Comparison of ENCODE assay signal across 17 cellular contexts in the genomic region with DNA sequence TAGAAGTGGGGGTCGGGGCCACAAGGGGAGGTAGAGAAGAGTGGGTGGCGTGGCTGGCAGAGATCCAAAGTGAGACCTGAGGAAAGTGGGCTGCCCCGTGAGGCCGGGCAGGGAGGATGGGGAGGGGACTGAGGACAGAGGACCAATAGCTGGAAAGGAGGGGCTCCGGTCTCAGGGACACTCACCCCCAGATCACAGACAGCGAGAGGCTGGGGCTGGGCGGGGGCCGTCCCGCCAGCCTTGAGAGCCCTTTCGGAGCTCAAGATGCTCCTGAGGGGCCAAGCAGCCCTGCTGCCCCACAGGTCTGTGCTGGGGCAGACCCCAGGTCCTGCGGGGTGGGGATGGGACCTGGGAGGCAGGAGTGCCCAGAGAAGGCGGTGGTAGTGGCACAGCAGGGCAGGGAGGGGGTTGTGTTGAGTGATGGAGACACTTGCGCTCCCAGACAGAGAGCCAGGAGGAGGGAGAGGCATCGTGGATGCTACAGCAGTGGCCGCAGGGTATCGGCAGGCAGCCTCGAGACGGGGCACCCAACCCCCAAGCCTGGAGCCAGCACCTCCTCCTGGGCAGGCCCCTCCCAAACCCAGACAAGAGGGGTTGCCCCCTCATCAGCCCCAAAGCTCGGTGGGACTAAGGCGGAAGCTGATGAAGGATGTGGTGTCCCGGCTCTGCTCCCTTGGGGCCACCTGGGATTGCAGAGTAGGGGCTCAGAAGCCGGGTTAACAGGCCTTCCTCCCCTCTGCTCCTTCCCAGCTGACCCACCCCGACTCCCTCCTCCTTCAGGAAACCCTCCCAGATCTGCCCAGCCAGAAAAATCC. TPM values are rescaled to one million over a fixed set of nuclear protein-coding genes. Genes with fewer than 3 reads are reported as not detected.
A peak's percentile ranks its signal among the peaks of the same experiment; 100 is the strongest.
DNase-seq lines count a peak whose midpoint lies in the region; ATAC-seq and TF ChIP-seq lines count a peak whose summit lies in the region.
"Had no signal": no experiment of that assay in that cellular context is flagged by ENCODE, and none has a peak within 500 bp of the region (broad histone marks: within the 10 kb centered on the region; RNA-seq: fewer than 3 reads in every experiment).

No MANE protein-coding gene starts in this region.

- no peaks in the 10 kb centered on the region for H3K36me3 ChIP-seq in H7 (replicated peaks; ENCODE audit: control insufficient read depth, insufficient read depth, low read length)
- H3K36me3 ChIP-seq in OCI-LY7 (ENCODE audit: insufficient read depth, low read length): no peaks in the 10 kb centered on the region
- H3K36me3 ChIP-seq in gastroesophageal sphincter: no peaks in the 10 kb centered on the region
- H3K36me3 ChIP-seq: ascending aorta, lower lobe of right lung, prostate gland, SJCRH30 had no signal

- no TSS peak for BruUV-seq in OCI-LY7 (replicated peaks; lab: Mats Ljungman, UMichigan)

- no peaks in the 10 kb centered on the region for H3K9me3 Mint-ChIP-seq in stimulated activated memory B cell treated with anti-CD40 and anti-IgM and Interleukin-4, amounts not matched to agents 10 μg/mL and 1 μg/mL and 100 μg/mL, for 72 hours
- H3K9me3 Mint-ChIP-seq in progenitor cell of endocrine pancreas (ENCODE audit: low read depth): no peaks in the 10 kb centered on the region
- H3K9me3 Mint-ChIP-seq: stimulated activated effector memory CD8-positive, alpha-beta T cell treated with anti-CD3 and anti-CD28 coated beads, Interleukin-12 subunit alpha, Interleukin-12 subunit beta, amount 100 ng/mL, for 72 hours had no signal

- no peaks in the 10 kb centered on the region for H3K79me2 ChIP-seq in OCI-LY7 (ENCODE audit: insufficient read depth, low read depth, low read length)

- peak; percentile 86 for DNase-seq in H7
- no peak for DNase-seq in OCI-LY7 (ENCODE audit: low spot score)
- peak; percentile 54 for DNase-seq in iPS-NIHi7 (ENCODE audit: extremely low spot score)
- DNase-seq in progenitor cell of endocrine pancreas (ENCODE audit: low spot score, unreplicated experiment): no peak
- DNase-seq: lower lobe of right lung; naive thymus-derived CD4-positive, alpha-beta T cell; NCI-H2227 treated with DMSO at 0.1 percent for 48 hours had no signal

- intact Hi-C loops in OCI-LY7 (cut with micrococcal nuclease; ENCODE audit: unreplicated experiment): no loop called here

- TF ChIP-seq EP300 in gastroesophageal sphincter (IDR thresholded peaks at IDR 0.05): no peak

- H3K27ac Mint-ChIP-seq in stimulated activated memory B cell treated with anti-CD40 and anti-IgM and Interleukin-4, amounts not matched to agents 10 μg/mL and 1 μg/mL and 100 μg/mL, for 72 hours: peak overlapping the region; percentile 43
- no peak overlapping the region for H3K27ac Mint-ChIP-seq in progenitor cell of endocrine pancreas
- H3K27ac Mint-ChIP-seq: activated CD8-positive, alpha-beta memory T cell treated with anti-CD3 and anti-CD28 coated beads, Interleukin-2, amount 10 ng/mL, durations not matched to agents 7 days and 5 days; naive thymus-derived CD4-positive, alpha-beta T cell; stimulated activated effector memory CD8-positive, alpha-beta T cell treated with anti-CD3 and anti-CD28 coated beads, Interleukin-12 subunit alpha, Interleukin-12 subunit beta, amount 100 ng/mL, for 72 hours had no signal

- TF ChIP-seq CTCF in OCI-LY7 (conservative IDR thresholded peaks at IDR 0.05; ENCODE audit: low read length) (no peak), gastroesophageal sphincter (IDR thresholded peaks at IDR 0.05) (no peak), progenitor cell of endocrine pancreas (IDR thresholded peaks at IDR 0.05; ENCODE audit: unreplicated experiment) (no peak)

- H3K36me3 Mint-ChIP-seq in stimulated activated memory B cell treated with anti-CD40 and anti-IgM and Interleukin-4, amounts not matched to agents 10 μg/mL and 1 μg/mL and 100 μg/mL, for 72 hours: no peaks in the 10 kb centered on the region
- no peaks in the 10 kb centered on the region for H3K36me3 Mint-ChIP-seq in progenitor cell of endocrine pancreas (ENCODE audit: insufficient read depth)
- H3K36me3 Mint-ChIP-seq: activated CD8-positive, alpha-beta memory T cell treated with anti-CD3 and anti-CD28 coated beads, Interleukin-2, amount 10 ng/mL, durations not matched to agents 7 days and 5 days; naive thymus-derived CD4-positive, alpha-beta T cell; stimulated activated effector memory CD8-positive, alpha-beta T cell treated with anti-CD3 and anti-CD28 coated beads, Interleukin-12 subunit alpha, Interleukin-12 subunit beta, amount 100 ng/mL, for 72 hours had no signal

- H3K4me1 Mint-ChIP-seq in stimulated activated memory B cell treated with anti-CD40 and anti-IgM and Interleukin-4, amounts not matched to agents 10 μg/mL and 1 μg/mL and 100 μg/mL, for 72 hours: peaks cover 50% of the 10 kb centered on the region
- peaks cover 7% of the 10 kb centered on the region for H3K4me1 Mint-ChIP-seq in progenitor cell of endocrine pancreas (ENCODE audit: low read depth)
- H3K4me1 Mint-ChIP-seq: activated CD8-positive, alpha-beta memory T cell treated with anti-CD3 and anti-CD28 coated beads, Interleukin-2, amount 10 ng/mL, durations not matched to agents 7 days and 5 days had no signal

- H3K4me3 ChIP-seq in H7 (ENCODE audit: insufficient read depth, low read depth, low read length) (no peak overlapping the region), OCI-LY7 (ENCODE audit: low read depth, low read length, poor library complexity, severe bottlenecking) (no peak overlapping the region), gastroesophageal sphincter (no peak overlapping the region)
- H3K4me3 ChIP-seq: ascending aorta, lower lobe of right lung, prostate gland, SJCRH30, tibial nerve had no signal

- peaks cover 21% of the 10 kb centered on the region for H3K27me3 Mint-ChIP-seq in stimulated activated memory B cell treated with anti-CD40 and anti-IgM and Interleukin-4, amounts not matched to agents 10 μg/mL and 1 μg/mL and 100 μg/mL, for 72 hours
- no peaks in the 10 kb centered on the region for H3K27me3 Mint-ChIP-seq in progenitor cell of endocrine pancreas
- H3K27me3 Mint-ChIP-seq: activated CD8-positive, alpha-beta memory T cell treated with anti-CD3 and anti-CD28 coated beads, Interleukin-2, amount 10 ng/mL, durations not matched to agents 7 days and 5 days; naive thymus-derived CD4-positive, alpha-beta T cell had no signal

- H3K4me1 ChIP-seq in OCI-LY7 (ENCODE audit: insufficient read depth, low read length, poor library complexity, severe bottlenecking) (peaks cover 18% of the 10 kb centered on the region), gastroesophageal sphincter (peaks cover 0 to 18% (median 0%) of the 10 kb centered on the region in 3 donors)
- H3K4me1 ChIP-seq: ascending aorta, prostate gland had no signal

- ATAC-seq in stimulated activated memory B cell treated with anti-CD40 and anti-IgM and Interleukin-4, amounts not matched to agents 10 μg/mL and 1 μg/mL and 100 μg/mL, for 72 hours: peak; percentile 56
- ATAC-seq in HG03175 (IDR thresholded peaks at IDR 0.05; ENCODE audit: unreplicated experiment): no peak
- ATAC-seq in gastroesophageal sphincter: no peak
- ATAC-seq in GM21390 (IDR thresholded peaks at IDR 0.05; ENCODE audit: unreplicated experiment): no peak
- ATAC-seq: activated CD8-positive, alpha-beta memory T cell treated with anti-CD3 and anti-CD28 coated beads, Interleukin-2, amount 10 ng/mL, durations not matched to agents 7 days and 5 days; lower lobe of right lung; naive thymus-derived CD4-positive, alpha-beta T cell; stimulated activated effector memory CD8-positive, alpha-beta T cell treated with anti-CD3 and anti-CD28 coated beads, Interleukin-12 subunit alpha, Interleukin-12 subunit beta, amount 100 ng/mL, for 72 hours had no signal

- H3K27me3 ChIP-seq in H7 (ENCODE audit: control insufficient read depth, insufficient read depth, low read length): no peaks in the 10 kb centered on the region
- no peaks in the 10 kb centered on the region for H3K27me3 ChIP-seq in gastroesophageal sphincter
- H3K27me3 ChIP-seq: ascending aorta, SJCRH30, tibial nerve had no signal

- POLR2A ChIA-PET in OCI-LY7 (lab: Charles Lee): no interaction called here

- no peaks in the 10 kb centered on the region for H3K9me2 ChIP-seq in OCI-LY7 (ENCODE audit: insufficient read depth, low read length)

- no peaks in the 10 kb centered on the region for H4K20me1 ChIP-seq in OCI-LY7 (ENCODE audit: insufficient read depth, low read length)

- peak overlapping the region; percentile 44 for H3K4me3 Mint-ChIP-seq in stimulated activated memory B cell treated with anti-CD40 and anti-IgM and Interleukin-4, amounts not matched to agents 10 μg/mL and 1 μg/mL and 100 μg/mL, for 72 hours
- H3K4me3 Mint-ChIP-seq in progenitor cell of endocrine pancreas (ENCODE audit: low read depth): no peak overlapping the region
- H3K4me3 Mint-ChIP-seq: activated CD8-positive, alpha-beta memory T cell treated with anti-CD3 and anti-CD28 coated beads, Interleukin-2, amount 10 ng/mL, durations not matched to agents 7 days and 5 days; naive thymus-derived CD4-positive, alpha-beta T cell; stimulated activated effector memory CD8-positive, alpha-beta T cell treated with anti-CD3 and anti-CD28 coated beads, Interleukin-12 subunit alpha, Interleukin-12 subunit beta, amount 100 ng/mL, for 72 hours had no signal

- peak overlapping the region; percentile 31; the same call in 1 of the 2 replicates for H3K4me2 ChIP-seq in OCI-LY7 (ENCODE audit: low read length)

- no peak overlapping the region for H2AFZ ChIP-seq in OCI-LY7 (ENCODE audit: low read length)

- H3K27ac ChIP-seq in OCI-LY7 (ENCODE audit: low read depth, low read length, poor library complexity, severe bottlenecking): no peak overlapping the region
- H3K27ac ChIP-seq in gastroesophageal sphincter: no peak overlapping the region
- H3K27ac ChIP-seq: ascending aorta, lower lobe of right lung, prostate gland, SJCRH30, tibial nerve had no signal

- CTCF ChIA-PET in OCI-LY7 (lab: Charles Lee; ENCODE audit: unreplicated experiment): no interaction called here

- no peaks in the 10 kb centered on the region for H3K9me3 ChIP-seq in OCI-LY7 (ENCODE audit: low read length)
- H3K9me3 ChIP-seq in gastroesophageal sphincter: no peaks in the 10 kb centered on the region
- H3K9me3 ChIP-seq: ascending aorta, lower lobe of right lung, prostate gland, SJCRH30, tibial nerve had no signal

- WGBS in gastroesophageal sphincter (ENCODE audit: low coverage in 1 of 2), 2 donors: 50 to 87% methylated on average over 3 to 4 of the region's 23 CpGs

- TF ChIP-seq POLR2A in gastroesophageal sphincter (IDR thresholded peaks at IDR 0.05): no peak

RNA-seq across cellular contexts. Expression of a gene that starts 3.3 kb away (rescaled TPM):
- 7.3 and 9.9 TPM in 2 replicates for total RNA-seq in H7 (2014; rRNA removed; shearing (Covaris generic))
- total RNA-seq in OCI-LY7 (2014; rRNA removed; shearing (Covaris generic)): 52.3 and 60.8 TPM in 2 replicates
- total RNA-seq in OCI-LY7 (2022): 39.4 and 42.8 TPM in 2 replicates
- total RNA-seq in gastroesophageal sphincter: 1 to 10 TPM in 2 of 4 donors, under 1 TPM in 1, not detected in 1; 0.62 to 2.3 (median 1.2) TPM
- 4.2 and 5.1 TPM in 2 replicates for total RNA-seq in progenitor cell of endocrine pancreas

Comparison
In these comparisons a context has a peak if more than half of its experiments do, and no peak if none do; other contexts are left out.
1. DNase-seq: peak in H7 (single experiment) and iPS-NIHi7 (single experiment); none in OCI-LY7 (single experiment) and progenitor cell of endocrine pancreas (single experiment).